ENCODE assay signal across 1 cellular context in the genomic region with DNA sequence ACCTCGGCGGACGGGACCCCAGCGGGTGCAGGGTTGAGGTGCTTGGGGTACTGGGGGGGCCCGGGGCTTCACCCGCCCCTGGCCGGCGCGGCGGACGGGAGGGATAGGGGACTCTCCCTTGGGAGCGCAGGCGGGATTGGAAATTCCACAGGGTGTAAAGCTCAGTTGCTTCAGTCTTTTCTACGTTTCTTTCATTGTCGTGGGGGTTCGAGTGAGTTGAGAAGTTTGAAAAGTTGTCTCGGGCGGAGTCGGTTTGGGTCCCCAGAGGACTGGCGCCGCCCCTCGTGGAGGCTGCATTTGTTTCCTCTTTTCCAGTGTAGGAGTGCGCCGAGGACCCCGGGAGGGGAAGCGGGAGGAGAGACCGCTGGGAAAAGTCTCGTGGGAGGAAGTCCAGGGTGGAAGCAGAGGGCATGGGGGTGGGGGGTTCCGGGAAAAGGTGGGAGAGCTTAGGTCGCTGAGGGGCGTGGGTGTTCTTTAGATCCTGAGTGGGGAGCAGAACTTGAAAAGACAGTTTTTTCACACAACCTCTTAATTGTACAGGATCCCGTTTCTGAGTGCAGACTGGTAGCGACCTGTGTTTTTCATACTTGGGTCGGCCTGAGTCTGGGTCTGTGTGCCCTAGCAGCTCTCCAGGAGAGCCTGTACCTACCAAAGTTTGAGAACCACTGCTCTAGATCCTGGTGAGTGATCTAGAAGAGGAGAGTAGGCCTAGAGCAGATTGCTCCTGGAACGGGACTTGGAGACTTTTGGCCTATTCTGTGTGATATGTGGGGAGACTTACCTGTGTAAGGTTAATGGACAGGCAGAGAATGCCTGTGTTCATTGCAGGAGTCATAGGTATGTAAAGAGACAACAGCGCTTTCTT.
TF ChIP-seq lines count a peak whose summit lies in the region.

No MANE protein-coding gene starts in this region.

TF ChIP-seq in SK-N-SH, 30 proteins besides CTCF, POLR2A, EP300 and RAD21 (continued from another document):
- TF ChIP-seq FOSL2 (IDR thresholded peaks at IDR 0.05; ENCODE audit: borderline replicate concordance, low read depth): no peak
- TF ChIP-seq TCF12 (IDR thresholded peaks at IDR 0.05): no peak
- TF ChIP-seq, protein P1, sequence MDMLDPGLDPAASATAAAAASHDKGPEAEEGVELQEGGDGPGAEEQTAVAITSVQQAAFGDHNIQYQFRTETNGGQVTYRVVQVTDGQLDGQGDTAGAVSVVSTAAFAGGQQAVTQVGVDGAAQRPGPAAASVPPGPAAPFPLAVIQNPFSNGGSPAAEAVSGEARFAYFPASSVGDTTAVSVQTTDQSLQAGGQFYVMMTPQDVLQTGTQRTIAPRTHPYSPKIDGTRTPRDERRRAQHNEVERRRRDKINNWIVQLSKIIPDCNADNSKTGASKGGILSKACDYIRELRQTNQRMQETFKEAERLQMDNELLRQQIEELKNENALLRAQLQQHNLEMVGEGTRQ (IDR thresholded peaks at IDR 0.05; ENCODE audit: borderline replicate concordance, low read depth, low read length): no peak
- TF ChIP-seq CHD2 (IDR thresholded peaks at IDR 0.05; ENCODE audit: low read length, partially characterized antibody): no peak
TF ChIP-seq in SK-N-SH: peak in this region for 0.
